ENCODE assay signal across 26 cellular contexts in genomic region chr19:39324242-39324842, GRCh38. TPM values are rescaled to one million over a fixed set of nuclear protein-coding genes. Genes with fewer than 3 reads are reported as not detected.
"Had no signal": no experiment of that assay in that cellular context is flagged by ENCODE, and none has a peak within 500 bp of the region (broad histone marks: within the 10 kb centered on the region; RNA-seq: fewer than 3 reads in every experiment).

No MANE protein-coding gene starts in this region.

- H3K27ac ChIP-seq: body of pancreas, epithelial cell of prostate, lower lobe of right lung, right lobe of liver, SK-N-MC, stomach, upper lobe of right lung had no signal

- DNase-seq: activated CD4-positive, alpha-beta T cell treated with anti-CD3 and anti-CD28 coated beads for 48 hours; activated CD8-positive, alpha-beta memory T cell treated with anti-CD3 and anti-CD28 coated beads, Interleukin-2, amount 50 U/mL, for 4 hours; activated effector memory CD4-positive, alpha-beta T cell treated with anti-CD3 and anti-CD28 coated beads, Interleukin-2, amount 50 U/mL, for 16 hours; activated T-cell treated with anti-CD3 and anti-CD28 coated beads, Interleukin-2, amount 50 U/mL, for 72 hours; body of pancreas; endodermal cell; foreskin fibroblast; hippocampal formation; islet precursor cell; lower lobe of right lung; right lobe of liver; small intestine; stimulated activated CD4-positive, alpha-beta T cell treated with anti-CD3 and anti-CD28 coated beads, Interleukin-15, amount 100 ng/mL, for 24 hours; stimulated activated CD4-positive, alpha-beta T cell treated with anti-CD3 and anti-CD28 coated beads, Interleukin-4, amount 100 ng/mL, for 1 hour; stomach; upper lobe of right lung had no signal

- H3K4me3 Mint-ChIP-seq: activated T-cell treated with anti-CD3 and anti-CD28 coated beads, Interleukin-2, amount 50 U/mL, for 72 hours; endodermal cell; neural crest cell; WTC11 had no signal

- FAIRE-seq: small intestine had no signal

- H3K4me3 ChIP-seq: body of pancreas, lower lobe of right lung, right lobe of liver, SK-N-MC, stomach, upper lobe of right lung had no signal

- H3K4me1 Mint-ChIP-seq: endodermal cell had no signal

- H3K9me3 ChIP-seq: body of pancreas, lower lobe of right lung, right lobe of liver, stomach, upper lobe of right lung had no signal

- H3K36me3 Mint-ChIP-seq: WTC11 had no signal

- ATAC-seq: activated naive CD4-positive, alpha-beta T cell treated with anti-CD3 and anti-CD28 coated beads, Interleukin-2, amount 50 U/mL, for 72 hours; activated T-cell treated with anti-CD3 and anti-CD28 coated beads, Interleukin-2, amount 50 U/mL, for 72 hours; body of pancreas; lower lobe of right lung; right lobe of liver; upper lobe of right lung; WTC11 had no signal

- H3K27me3 ChIP-seq: body of pancreas, right lobe of liver, upper lobe of right lung had no signal

- H3K36me3 ChIP-seq: right lobe of liver had no signal

- H3K9me3 Mint-ChIP-seq: activated naive CD4-positive, alpha-beta T cell treated with anti-CD3 and anti-CD28 coated beads, Interleukin-2, amount 50 U/mL, for 72 hours; activated T-cell treated with anti-CD3 and anti-CD28 coated beads, Interleukin-2, amount 50 U/mL, for 72 hours; endodermal cell; neural crest cell had no signal

- H3K27ac Mint-ChIP-seq: activated T-cell treated with anti-CD3 and anti-CD28 coated beads, Interleukin-2, amount 50 U/mL, for 72 hours; endodermal cell; WTC11 had no signal

RNA-seq across cellular contexts. Expression of gene GMFG, which starts 11.5 kb away (rescaled TPM):
- total RNA-seq: endodermal cell, osteocyte had no signal

RNA-seq across cellular contexts. Expression of gene IFNL1, which starts 28.1 kb away (rescaled TPM):
- total RNA-seq: body of pancreas, cardiac septum, dermis microvascular lymphatic vessel endothelial cell, endodermal cell, lower lobe of right lung, mesenteric fat pad, neural crest cell, osteocyte, right lobe of liver, stomach, temporal lobe, upper lobe of right lung, WTC11 had no signal
- polyA plus RNA-seq: small intestine, stomach had no signal

RNA-seq across cellular contexts. Expression of gene IFNL2, which starts 56.1 kb away (rescaled TPM):
- total RNA-seq: body of pancreas, cardiac septum, dermis microvascular lymphatic vessel endothelial cell, endodermal cell, lower lobe of right lung, mesenteric fat pad, neural crest cell, osteocyte, right lobe of liver, stomach, temporal lobe, upper lobe of right lung, WTC11 had no signal
- polyA plus RNA-seq: small intestine, stomach had no signal
